ENCODE assay signal across 22 cellular contexts in the genomic region with DNA sequence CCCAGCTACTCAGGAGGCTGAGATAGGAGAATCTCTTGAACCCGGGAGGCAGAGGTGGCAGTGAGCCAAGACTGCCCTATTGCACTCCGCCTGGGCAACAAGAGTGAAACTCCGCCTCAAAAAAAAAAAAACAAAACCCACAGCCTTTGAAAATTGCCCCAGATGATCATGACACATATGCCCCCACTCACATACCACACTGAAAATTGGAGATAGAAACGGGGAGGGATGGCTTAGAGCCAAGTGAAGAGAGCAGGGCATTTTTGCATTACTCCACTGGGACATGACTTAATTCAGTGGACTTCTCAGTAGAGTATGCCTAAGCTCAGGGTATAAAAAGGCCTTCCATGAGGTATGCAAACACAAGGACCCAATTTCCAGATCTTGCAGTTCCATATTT.
DNase-seq lines count a peak whose midpoint lies in the region.
"Had no signal": no experiment of that assay in that cellular context is flagged by ENCODE, and none has a peak within 500 bp of the region (broad histone marks: within the 10 kb centered on the region; RNA-seq: fewer than 3 reads in every experiment).

No MANE protein-coding gene starts in this region.

- peak; percentile 9 for DNase-seq in DMS 273 (lab: John Stamatoyannopoulos, UW; ENCODE audit: unreplicated experiment)
- DNase-seq in DMS 273 treated with DMSO at 0.1 percent for 48 hours (lab: John Stamatoyannopoulos, UW): no peak
- peak; percentile 40 for DNase-seq in M059J (ENCODE audit: low read depth)
- peak; percentile 65 for DNase-seq in amniotic epithelial cell (ENCODE audit: low read depth)
- peak; percentile 30 for DNase-seq in kidney tubule cell (ENCODE audit: low spot score)
- DNase-seq in NCI-H526 (lab: John Stamatoyannopoulos, UW): no peak
- DNase-seq in SIG-M5 treated with dmso at 0.1 percent for 504 hours (lab: John Stamatoyannopoulos, UW; ENCODE audit: unreplicated experiment): no peak
- no peak for DNase-seq in superior temporal gyrus (ENCODE audit: extremely low spot score)
- DNase-seq: ACHN; Caco-2; CD4-positive, alpha-beta T cell; DMS153; GDM1; HCEC 1CT; KG1; NCI-H1048; NCI-H1436 treated with DMSO at 0.1 percent for 48 hours; NCI-H1930; NCI-H2227 treated with DMSO at 0.1 percent for 48 hours; NCI-H524; SHP77 treated with DMSO at 0.1 percent for 48 hours; SK-N-SH had no signal

Comparison
In these comparisons a context has a peak if more than half of its experiments do, and no peak if none do; other contexts are left out.
1. DNase-seq: peak in DMS 273 (single experiment), M059J (single experiment), amniotic epithelial cell (single experiment) and kidney tubule cell (single experiment); none in DMS 273 treated with DMSO at 0.1 percent for 48 hours (single experiment), NCI-H526 (0 of 2), SIG-M5 treated with dmso at 0.1 percent for 504 hours (single experiment) and superior temporal gyrus (single experiment).